ENCODE assay signal across 24 cellular contexts in genomic region chr15:38893920-38894259, GRCh38.
DNase-seq lines count a peak whose midpoint lies in the region; ATAC-seq and TF ChIP-seq lines count a peak whose summit lies in the region.
"Had no signal": no experiment of that assay in that cellular context is flagged by ENCODE, and none has a peak within 500 bp of the region (broad histone marks: within the 10 kb centered on the region; RNA-seq: fewer than 3 reads in every experiment).

No MANE protein-coding gene starts in this region.

- H3K79me2 ChIP-seq in smooth muscle cell (ENCODE audit: low read depth), result no peaks in the 10 kb centered on the region

- H3K36me3 ChIP-seq in SJSA1 (no peaks in the 10 kb centered on the region), smooth muscle cell (ENCODE audit: low read depth) (no peaks in the 10 kb centered on the region)
- H3K36me3 ChIP-seq: Peyer's patch, spleen, WERI-Rb-1 had no signal

- no peaks in the 10 kb centered on the region for H3K9me3 ChIP-seq in SJSA1 (replicated peaks)
- no peaks in the 10 kb centered on the region for H3K9me3 ChIP-seq in smooth muscle cell (replicated peaks; ENCODE audit: low read depth)
- H3K9me3 ChIP-seq: Peyer's patch had no signal

- no peaks in the 10 kb centered on the region for H4K20me1 ChIP-seq in smooth muscle cell (ENCODE audit: low read depth)

- intact Hi-C loops in left colon (cut with DNase I, micrococcal nuclease), result no loop called here

- no peaks in the 10 kb centered on the region for H3K36me3 Mint-ChIP-seq in T-helper 2 cell treated with Interferon-gamma antibody and Interleukin-4, amounts not matched to agents 5 μg/mL and 100 μg/mL, for 36 hours (ENCODE audit: low read depth)
- H3K36me3 Mint-ChIP-seq: activated naive CD4-positive, alpha-beta T cell treated with anti-CD3 and anti-CD28 coated beads, Interleukin-2, amount 10 ng/mL, durations not matched to agents 7 days and 5 days; CD4-positive, alpha-beta memory T cell; stimulated activated naive B cell treated with anti-CD40 and anti-IgM and Interleukin-4, amounts not matched to agents 10 μg/mL and 1 μg/mL and 100 μg/mL, for 72 hours had no signal

- DNase-seq in GM04504 (ENCODE audit: low read depth), result peak; percentile 77
- no peak for DNase-seq in SJSA1 (ENCODE audit: low read depth in 1 of 2, low spot score in 2 of 2)
- no peak for DNase-seq in left colon
- DNase-seq in smooth muscle cell (lab: John Stamatoyannopoulos, UW; ENCODE audit: unreplicated experiment), result no peak
- DNase-seq in stimulated activated naive CD8-positive, alpha-beta T cell treated with anti-CD3 and anti-CD28 coated beads, Interleukin-15, Interleukin-2, amounts not matched to agents 100 U/mL and 50 U/mL, for 24 hours, result no peak
- no peak for DNase-seq in GM19240 (ENCODE audit: insufficient read length, low spot score)
- no peak for DNase-seq in T-helper 2 cell treated with Interferon-gamma antibody and Interleukin-4, amounts not matched to agents 5 μg/mL and 100 μg/mL, for 36 hours (ENCODE audit: low spot score)
- DNase-seq: activated CD4-positive, alpha-beta T cell treated with anti-CD3 and anti-CD28 coated beads, Interleukin-2, amount 10 ng/mL, durations not matched to agents 7 days and 5 days; activated naive CD4-positive, alpha-beta T cell treated with anti-CD3 and anti-CD28 coated beads, Interleukin-2, amount 10 ng/mL, durations not matched to agents 7 days and 5 days; activated T-cell treated with anti-CD3 and anti-CD28 coated beads, Interleukin-2, amount 50 U/mL, for 72 hours; amygdala; CD4-positive, alpha-beta memory T cell; DMS 273 treated with DMSO at 0.1 percent for 48 hours; MM.1S; NCI-H1417 treated with DMSO at 0.1 percent for 48 hours; NCI-H2107; Peyer's patch; spleen; stimulated activated CD4-positive, alpha-beta T cell treated with anti-CD3 and anti-CD28 coated beads, Interleukin-2, amount 100 ng/mL, for 48 hours; stimulated activated naive B cell treated with anti-CD40 and anti-IgM and Interleukin-4, amounts not matched to agents 10 μg/mL and 1 μg/mL and 100 μg/mL, for 72 hours; T-helper 2 cell; WERI-Rb-1 had no signal

- peaks cover 26% of the 10 kb centered on the region for H3F3A ChIP-seq in smooth muscle cell (ENCODE audit: low read depth)

- H3K4me3 Mint-ChIP-seq in T-helper 2 cell treated with Interferon-gamma antibody and Interleukin-4, amounts not matched to agents 5 μg/mL and 100 μg/mL, for 36 hours, result no peak overlapping the region
- H3K4me3 Mint-ChIP-seq: activated CD4-positive, alpha-beta T cell treated with anti-CD3 and anti-CD28 coated beads, Interleukin-2, amount 10 ng/mL, durations not matched to agents 7 days and 5 days; activated naive CD4-positive, alpha-beta T cell treated with anti-CD3 and anti-CD28 coated beads, Interleukin-2, amount 10 ng/mL, durations not matched to agents 7 days and 5 days; activated T-cell treated with anti-CD3 and anti-CD28 coated beads, Interleukin-2, amount 50 U/mL, for 72 hours; CD4-positive, alpha-beta memory T cell; stimulated activated naive B cell treated with anti-CD40 and anti-IgM and Interleukin-4, amounts not matched to agents 10 μg/mL and 1 μg/mL and 100 μg/mL, for 72 hours had no signal

- H3K27me3 Mint-ChIP-seq in T-helper 2 cell treated with Interferon-gamma antibody and Interleukin-4, amounts not matched to agents 5 μg/mL and 100 μg/mL, for 36 hours (ENCODE audit: low read depth), result no peaks in the 10 kb centered on the region
- H3K27me3 Mint-ChIP-seq: activated CD4-positive, alpha-beta T cell treated with anti-CD3 and anti-CD28 coated beads, Interleukin-2, amount 10 ng/mL, durations not matched to agents 7 days and 5 days; activated naive CD4-positive, alpha-beta T cell treated with anti-CD3 and anti-CD28 coated beads, Interleukin-2, amount 10 ng/mL, durations not matched to agents 7 days and 5 days had no signal

- no peaks in the 10 kb centered on the region for H3K9me3 Mint-ChIP-seq in T-helper 2 cell treated with Interferon-gamma antibody and Interleukin-4, amounts not matched to agents 5 μg/mL and 100 μg/mL, for 36 hours
- H3K9me3 Mint-ChIP-seq: activated CD4-positive, alpha-beta T cell treated with anti-CD3 and anti-CD28 coated beads, Interleukin-2, amount 10 ng/mL, durations not matched to agents 7 days and 5 days; activated naive CD4-positive, alpha-beta T cell treated with anti-CD3 and anti-CD28 coated beads, Interleukin-2, amount 10 ng/mL, durations not matched to agents 7 days and 5 days had no signal

- TF ChIP-seq CTCF in smooth muscle cell (IDR thresholded peaks at IDR 0.05; ENCODE audit: borderline replicate concordance, insufficient read depth, poor library complexity, severe bottlenecking), result no peak

- H3K4me1 ChIP-seq in SJSA1 (replicated peaks) (peaks cover 48% of the 10 kb centered on the region), smooth muscle cell (ENCODE audit: low read depth) (peaks cover 49% of the 10 kb centered on the region)
- H3K4me1 ChIP-seq: Peyer's patch had no signal

- no peak overlapping the region for H2AFZ ChIP-seq in smooth muscle cell (ENCODE audit: low read depth)

- H3K4me3 ChIP-seq in SJSA1 (no peak overlapping the region), smooth muscle cell (no peak overlapping the region)
- H3K4me3 ChIP-seq: K562, Peyer's patch, SK-N-MC, spleen had no signal

- H3K27ac ChIP-seq in SJSA1 (peak overlapping the region; percentile 91), smooth muscle cell (ENCODE audit: low read depth) (peak overlapping the region; percentile 91)
- H3K27ac ChIP-seq: Peyer's patch, SK-N-MC, WERI-Rb-1 had no signal

- no peaks in the 10 kb centered on the region for H3K4me1 Mint-ChIP-seq in T-helper 2 cell treated with Interferon-gamma antibody and Interleukin-4, amounts not matched to agents 5 μg/mL and 100 μg/mL, for 36 hours (ENCODE audit: low read depth)
- H3K4me1 Mint-ChIP-seq: activated CD4-positive, alpha-beta T cell treated with anti-CD3 and anti-CD28 coated beads, Interleukin-2, amount 10 ng/mL, durations not matched to agents 7 days and 5 days; activated naive CD4-positive, alpha-beta T cell treated with anti-CD3 and anti-CD28 coated beads, Interleukin-2, amount 10 ng/mL, durations not matched to agents 7 days and 5 days; CD4-positive, alpha-beta memory T cell; stimulated activated naive B cell treated with anti-CD40 and anti-IgM and Interleukin-4, amounts not matched to agents 10 μg/mL and 1 μg/mL and 100 μg/mL, for 72 hours had no signal

- ATAC-seq in left colon, result peak; percentile 62
- ATAC-seq in stimulated activated naive CD8-positive, alpha-beta T cell treated with anti-CD3 and anti-CD28 coated beads, Interleukin-15, Interleukin-2, amounts not matched to agents 100 U/mL and 50 U/mL, for 24 hours, result no peak
- ATAC-seq: activated T-cell treated with anti-CD3 and anti-CD28 coated beads, Interleukin-2, amount 50 U/mL, for 72 hours; K562; stimulated activated naive B cell treated with anti-CD40 and anti-IgM and Interleukin-4, amounts not matched to agents 10 μg/mL and 1 μg/mL and 100 μg/mL, for 72 hours had no signal

- H3K27me3 ChIP-seq in SJSA1 (replicated peaks) (no peaks in the 10 kb centered on the region), smooth muscle cell (ENCODE audit: low read depth) (no peaks in the 10 kb centered on the region)
- H3K27me3 ChIP-seq: Peyer's patch, spleen had no signal

- peak overlapping the region; percentile 61 for H3K4me2 ChIP-seq in smooth muscle cell

- no peak overlapping the region for H3K27ac Mint-ChIP-seq in T-helper 2 cell treated with Interferon-gamma antibody and Interleukin-4, amounts not matched to agents 5 μg/mL and 100 μg/mL, for 36 hours
- H3K27ac Mint-ChIP-seq: activated CD4-positive, alpha-beta T cell treated with anti-CD3 and anti-CD28 coated beads, Interleukin-2, amount 10 ng/mL, durations not matched to agents 7 days and 5 days; activated naive CD4-positive, alpha-beta T cell treated with anti-CD3 and anti-CD28 coated beads, Interleukin-2, amount 10 ng/mL, durations not matched to agents 7 days and 5 days; activated T-cell treated with anti-CD3 and anti-CD28 coated beads, Interleukin-2, amount 50 U/mL, for 72 hours; CD4-positive, alpha-beta memory T cell; stimulated activated naive B cell treated with anti-CD40 and anti-IgM and Interleukin-4, amounts not matched to agents 10 μg/mL and 1 μg/mL and 100 μg/mL, for 72 hours had no signal

- H3K9ac ChIP-seq in smooth muscle cell (ENCODE audit: low read depth), result peak overlapping the region; percentile 50
